ENCODE assay signal across 8 cellular contexts in the genomic region with DNA sequence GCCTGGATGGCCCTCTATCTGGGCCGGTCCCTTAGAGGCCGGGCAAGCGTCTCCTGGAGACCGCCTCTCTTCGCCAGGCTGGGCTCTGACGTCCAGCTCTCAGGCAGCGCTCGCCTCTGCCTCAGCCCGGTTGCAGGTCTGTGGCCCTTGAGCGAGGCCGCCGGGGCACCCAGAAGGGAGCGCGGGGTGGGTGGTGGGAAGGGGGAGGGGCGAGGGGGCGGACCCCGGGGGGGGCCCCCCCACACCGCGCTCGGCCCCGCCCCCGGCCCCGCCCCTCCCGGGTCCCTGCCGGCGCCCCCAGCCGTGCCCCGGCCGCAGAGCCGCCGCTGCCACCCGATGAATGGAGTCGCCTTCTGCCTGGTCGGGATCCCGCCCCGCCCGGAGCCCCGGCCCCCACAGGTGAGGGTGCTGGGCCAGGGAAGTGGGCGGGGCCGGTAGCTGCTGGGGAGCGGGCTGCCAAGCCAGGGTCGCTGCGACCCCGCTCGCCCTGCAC. TPM values are rescaled to one million over a fixed set of nuclear protein-coding genes. Genes with fewer than 3 reads are reported as not detected.
A peak's percentile ranks its signal among the peaks of the same experiment; 100 is the strongest.
DNase-seq lines count a peak whose midpoint lies in the region; ATAC-seq, FAIRE-seq and TF ChIP-seq lines count a peak whose summit lies in the region.

Gene ARHGAP23, plus strand, starts transcription at position 315 of the 493 bp plus-strand sequence. Its CDS starts 22 bp downstream, at position 337.

- peak within 1 kb of the TSS; percentile 85 for H2AK5ac ChIP-seq in IMR-90 (ENCODE audit: low read depth, low read length)

- H3K9me3 ChIP-seq in BE2C (no peaks in the 10 kb centered on the region), IMR-90 (ENCODE audit: control insufficient read depth, insufficient read depth, low read length) (no peaks in the 10 kb centered on the region), HepG2 (ENCODE audit: low read length) (no peaks in the 10 kb centered on the region)

- H3K9ac ChIP-seq in IMR-90 (ENCODE audit: low read depth, low read length) (peak within 1 kb of the TSS; percentile 96), HepG2 (ENCODE audit: insufficient read depth, low read depth, low read length) (peak within 1 kb of the TSS; percentile 21; the same call in 1 of the 2 replicates)

- H4K20me1 ChIP-seq in IMR-90 (ENCODE audit: insufficient read depth, low read length) (peaks cover 44% of the 10 kb centered on the region), HepG2 (ENCODE audit: insufficient read depth, low read length) (no peaks in the 10 kb centered on the region; the same call in 1 of the 2 replicates)

- peak within 1 kb of the TSS; percentile 69 for H2BK120ac ChIP-seq in IMR-90 (ENCODE audit: low read depth, low read length)

- TF ChIP-seq EP300 in HepG2 (IDR thresholded peaks at IDR 0.05; ENCODE audit: low read depth in 2 of 2, low read length in 2 of 2) (no peak), HepG2 (CRISPR knock-in tag; IDR thresholded peaks at IDR 0.05; ENCODE audit: borderline replicate concordance) (no peak)

- in situ Hi-C loops in IMR-90 (cut with MboI; ENCODE audit: low sequenced_read_pairs) (no loop called here), HepG2 (cut with HindIII; ENCODE audit: extremely low pct_ligation_motif_present, low pct_unique_long_range_greater_than_20kb) (loop anchor here (5.0 to 10.0 kb wide), 2 partner anchors 49 to 237 kb away; no protein-coding TSS in a partner anchor)

- no peaks in the 10 kb centered on the region for H3K36me3 ChIP-seq in BE2C
- no peaks in the 10 kb centered on the region for H3K36me3 ChIP-seq in IMR-90 (ENCODE audit: control insufficient read depth, insufficient read depth, low read length)
- no peaks in the 10 kb centered on the region for H3K36me3 ChIP-seq in HepG2 (replicated peaks in 1 of 2; ENCODE audit: control insufficient read depth in 1 of 2, insufficient read depth in 2 of 2, low read length in 2 of 2)

- H2AK9ac ChIP-seq in IMR-90 (replicated peaks; ENCODE audit: low read depth, low read length, poor library complexity) = peak within 1 kb of the TSS; percentile 99

- TF ChIP-seq CTCF in BE2C (IDR thresholded peaks at IDR 0.05; ENCODE audit: low read depth, low read length) (no peak), IMR-90 (conservative IDR thresholded peaks at IDR 0.05; ENCODE audit: low read depth, low read length) (no peak), HepG2 (CRISPR knock-in tag; IDR thresholded peaks at IDR 0.05) (no peak)

- 3% methylated on average over 5 of the region's 45 CpGs; no CpG with 5 or more reads in 1 of the 2 experiments for WGBS in IMR-90 (ENCODE audit: extremely low coverage in 2 of 2, insufficient read length in 1 of 2), 2 experiments
- WGBS in HepG2 (ENCODE audit: low lambda C conversion rate) = 11% methylated on average over 19 of the region's 45 CpGs

- H3K9me1 ChIP-seq in IMR-90 (ENCODE audit: insufficient read depth, low read length) = peaks cover 23% of the 10 kb centered on the region

- CTCF ChIA-PET in IMR-90 (lab: Yijun Ruan, JAX) = no interaction called here
- CTCF ChIA-PET in HepG2 (lab: Yijun Ruan, JAX; ENCODE audit: low intra/inter-chr PET ratio, low total read pairs) = no interaction called here

- POLR2A ChIA-PET in IMR-90 (lab: Charles Lee; ENCODE audit: unreplicated experiment) (interaction anchor here (0.8 kb wide), 1 partner anchor 30 kb away, joined by 5 read pairs; no protein-coding TSS in a partner anchor), HepG2 (lab: Yijun Ruan, JAX) (no interaction called here)

- dilution Hi-C loops in IMR-90 (cut with HindIII; ENCODE audit: low sequenced_read_pairs, unreplicated experiment) = no loop called here

- H4K5ac ChIP-seq in IMR-90 (ENCODE audit: low read depth, low read length) = peak within 1 kb of the TSS; percentile 74

- H3K56ac ChIP-seq in IMR-90 (ENCODE audit: extremely low read depth, insufficient read depth, low read length) = peak within 1 kb of the TSS; percentile 95

- peak within 1 kb of the TSS; percentile 94 for H3K23ac ChIP-seq in IMR-90 (ENCODE audit: low read depth, low read length)

- no peak for FAIRE-seq in HepG2 (lab: Jason Lieb, UNC)

- H2BK5ac ChIP-seq in IMR-90 (ENCODE audit: low read depth, low read length, poor library complexity, severe bottlenecking) = peak within 1 kb of the TSS; percentile 96

- peak; percentile 69 for ATAC-seq in IMR-90 (ENCODE audit: low read depth)
- ATAC-seq in HepG2 = peak; percentile 50
- no peak for ATAC-seq in HG02763 (IDR thresholded peaks at IDR 0.05; ENCODE audit: unreplicated experiment)

- H3K4me2 ChIP-seq in IMR-90 (ENCODE audit: low read depth, low read length) (peak within 1 kb of the TSS; percentile 88), HepG2 (ENCODE audit: low read depth, low read length) (peak within 1 kb of the TSS; percentile 74)

- H2BK15ac ChIP-seq in IMR-90 (ENCODE audit: low read depth, low read length) = peak within 1 kb of the TSS; percentile 94; the same call in 2 of the 3 replicates

- peak within 1 kb of the TSS; percentile 85 for H3K4ac ChIP-seq in IMR-90 (ENCODE audit: low read depth, low read length)

- H3K27me3 ChIP-seq in BE2C = no peaks in the 10 kb centered on the region
- H3K27me3 ChIP-seq in IMR-90 (ENCODE audit: control insufficient read depth, insufficient read depth, low read length) = no peaks in the 10 kb centered on the region
- peaks cover 10 to 74% of the 10 kb centered on the region in 2 experiments for H3K27me3 ChIP-seq in HepG2 (ENCODE audit: control insufficient read depth in 1 of 2, insufficient read depth in 2 of 2, low read length in 2 of 2)

- TF ChIP-seq POLR2A in IMR-90 (IDR thresholded peaks at IDR 0.05; ENCODE audit: low read depth, low read length) = 0 out of 2 replicates have a peak, but pooled peaks have one; percentile 24
- no peak for TF ChIP-seq POLR2A in HepG2 (IDR thresholded peaks at IDR 0.05; ENCODE audit: insufficient read depth in 1 of 2, low read depth in 2 of 2, low read length in 2 of 2)

- H2AFZ ChIP-seq in IMR-90 (replicated peaks; ENCODE audit: low read length, poor library complexity) (peak within 1 kb of the TSS; percentile 93), HepG2 (ENCODE audit: low read length) (no peak within 1 kb of the TSS)

- no TSS peak for BruUV-seq in IMR-90 (replicated peaks; lab: Mats Ljungman, UMichigan)
- no TSS peak for BruUV-seq in HepG2 (replicated peaks; lab: Mats Ljungman, UMichigan)

- H4K91ac ChIP-seq in IMR-90 (ENCODE audit: insufficient read depth, low read depth, low read length) = peak within 1 kb of the TSS; percentile 96

- H2BK20ac ChIP-seq in IMR-90 (ENCODE audit: low read depth, low read length) = peak within 1 kb of the TSS; percentile 27; the same call in 1 of the 2 replicates

- TF ChIP-seq RAD21 in IMR-90 (IDR thresholded peaks at IDR 0.05; ENCODE audit: low read length) = no peak
- TF ChIP-seq RAD21 in HepG2 (CRISPR knock-in tag; IDR thresholded peaks at IDR 0.05) = no peak

- peak within 1 kb of the TSS; percentile 96 for H3K27ac ChIP-seq in IMR-90 (ENCODE audit: insufficient read depth, low read length)
- no peak within 1 kb of the TSS for H3K27ac ChIP-seq in HepG2 (ENCODE audit: extremely low read length, insufficient read depth, low read length)

- peak within 1 kb of the TSS; percentile 75 for H3K18ac ChIP-seq in IMR-90 (ENCODE audit: low read depth, low read length)

- H4K8ac ChIP-seq in IMR-90 (ENCODE audit: low read depth in 2 of 2, low read length in 2 of 2) = peak within 1 kb of the TSS; percentile 66 to 84

- peak within 1 kb of the TSS; percentile 97 for H3K14ac ChIP-seq in IMR-90 (replicated peaks; ENCODE audit: low read depth, low read length)

- H3K4me3 ChIP-seq in BE2C (ENCODE audit: low read depth, low read length) (peak within 1 kb of the TSS; percentile 58), IMR-90 (ENCODE audit: insufficient read depth, low read depth, low read length) (peak within 1 kb of the TSS; percentile 96), HepG2 (replicated peaks in 1 of 3; ENCODE audit: insufficient read depth in 1 of 3, low read depth in 2 of 3, low read length in 3 of 3) (peak within 1 kb of the TSS; percentile 4 to 63 (median 11); a peak in 5 of 6 replicates)

- H3K4me1 ChIP-seq in BE2C (no peaks in the 10 kb centered on the region), IMR-90 (ENCODE audit: control insufficient read depth, insufficient read depth, low read length) (peaks cover 38% of the 10 kb centered on the region), HepG2 (ENCODE audit: insufficient read depth, low read length) (peaks cover 20% of the 10 kb centered on the region)

- H3K79me2 ChIP-seq in HepG2 (ENCODE audit: insufficient read depth, low read length) = no peaks in the 10 kb centered on the region

- peaks cover 19 to 60% of the 10 kb centered on the region in 2 experiments for H3K79me1 ChIP-seq in IMR-90 (ENCODE audit: low read depth in 1 of 2, low read length in 2 of 2)

- intact Hi-C loops in IMR-90 (cut with micrococcal nuclease) (loop anchor here (2.0 kb wide), 1 partner anchor 23 kb away; no protein-coding TSS in a partner anchor), HepG2 (cut with micrococcal nuclease; ENCODE audit: unreplicated experiment) (loop anchor here (10.0 kb wide), 1 partner anchor 237 kb away; no protein-coding TSS in a partner anchor)

- DNase-seq in BE2C (peak; percentile 51), IMR-90 (peak; percentile 72), HepG2 (ENCODE audit: low spot score) (no peak), NCI-H1694 treated with DMSO at 0.1 percent for 48 hours (lab: John Stamatoyannopoulos, UW) (no peak)
- DNase-seq in activated CD4-positive, alpha-beta T cell treated with anti-CD3 and anti-CD28 coated beads, Interleukin-2, amount 50 U/mL, for 48 hours = peak; percentile 34 to 38
- peak; percentile 23 for DNase-seq in effector CD4-positive, alpha-beta T cell
- peak; percentile 39 for DNase-seq in stimulated activated CD4-positive, alpha-beta T cell treated with anti-CD3 and anti-CD28 coated beads, Interleukin-4, amount 100 ng/mL, for 1 hour

RNA-seq across cellular contexts. Expression of gene ARHGAP23, which starts in this region (rescaled TPM):
- polyA plus RNA-seq in BE2C (2012; ENCODE audit: insufficient read depth, insufficient read length, low read depth) = 74.5 TPM
- total RNA-seq in IMR-90 (2012; rRNA removed) (9.3 and 17.8 TPM in 2 replicates), HepG2 (2016; rRNA removed; fragmentation: Illumina TruSeq; extraction: Trizol) (not detected in 2 replicates)
- polyA plus RNA-seq in IMR-90 (2012; rRNA removed) (42.7 and 43.3 TPM in 2 replicates), HepG2 (2011; rRNA removed) (0.03 TPM in 2 replicates)
- 30.0 and 40.5 TPM in 2 replicates for polyA plus RNA-seq in IMR-90 (2012; cell fraction: cytosol; rRNA removed)
- polyA plus RNA-seq in IMR-90 (2012; cell fraction: nucleus; rRNA removed; ENCODE audit: low replicate concordance) = 56.1 and 68.3 TPM in 2 replicates
- total RNA-seq in HepG2 (2016; cell fraction: cytosol; rRNA removed; fragmentation: Illumina TruSeq; extraction: Trizol; ENCODE audit: low read depth) = not detected in 2 replicates
- 0.22 TPM in 1 of 2 replicates, not detected in the other for total RNA-seq in HepG2 (2016; cell fraction: insoluble cytoplasmic fraction; rRNA removed; fragmentation: Illumina TruSeq; extraction: Trizol)
- total RNA-seq in HepG2 (2016; cell fraction: membrane; rRNA removed; fragmentation: Illumina TruSeq; extraction: Trizol) = not detected in 2 replicates
- 0.96 TPM in 1 of 2 replicates, not detected in the other for total RNA-seq in HepG2 (2016; cell fraction: nucleus; rRNA removed; fragmentation: Illumina TruSeq; extraction: Trizol)
- polyA plus RNA-seq in HepG2 (2011; cell fraction: cytosol; rRNA removed) = 0.03 and 0.14 TPM in 2 replicates
- polyA plus RNA-seq in HepG2 (2011; cell fraction: nucleus; rRNA removed) = 0.28 and 0.32 TPM in 2 replicates
- 0.08 and 0.20 TPM in 2 replicates for polyA plus RNA-seq in HepG2 (2012)
- 0.18 TPM in 1 of 2 replicates, not detected in the other for polyA plus RNA-seq in HepG2 (2016; cell fraction: cytosol; fragmentation: Illumina TruSeq; extraction: Trizol; ENCODE audit: low read depth)
- 0.04 TPM in 1 of 2 replicates, not detected in the other for polyA plus RNA-seq in HepG2 (2016; cell fraction: insoluble cytoplasmic fraction; fragmentation: Illumina TruSeq; extraction: Trizol; ENCODE audit: low read depth)
- polyA plus RNA-seq in HepG2 (2016; cell fraction: membrane; fragmentation: Illumina TruSeq; extraction: Trizol; ENCODE audit: low read depth) = not detected in 2 replicates
- 0.15 and 0.55 TPM in 2 replicates for polyA plus RNA-seq in HepG2 (2016; cell fraction: nucleus; fragmentation: Illumina TruSeq; extraction: Trizol; ENCODE audit: insufficient read depth, low read depth)
- polyA minus RNA-seq in HepG2 (2011; rRNA and poly(A)+ RNA removed; ENCODE audit: low replicate concordance) = 41.8 TPM in 1 of 2 replicates, not detected in the other
- 0.20 TPM in 1 of 2 replicates, not detected in the other for polyA minus RNA-seq in HepG2 (2011; cell fraction: cytosol; rRNA and poly(A)+ RNA removed)
- polyA minus RNA-seq in HepG2 (2011; cell fraction: nucleus; rRNA and poly(A)+ RNA removed) = 0.39 TPM in 1 of 2 replicates, not detected in the other

Comparison
In these comparisons a context has a peak if more than half of its experiments do, and no peak if none do; other contexts are left out.
1. RNA of gene ARHGAP23 (polyA plus RNA-seq): 30.0 to 68.3 TPM in IMR-90; 0.03 to 0.55 TPM in HepG2; every median in the first group is over 10 times any median in the second.
2. DNase-seq: peak in BE2C (single experiment), IMR-90 (single experiment), activated CD4-positive, alpha-beta T cell treated with anti-CD3 and anti-CD28 coated beads, Interleukin-2, amount 50 U/mL, for 48 hours (2 of 2), effector CD4-positive, alpha-beta T cell (single experiment) and stimulated activated CD4-positive, alpha-beta T cell treated with anti-CD3 and anti-CD28 coated beads, Interleukin-4, amount 100 ng/mL, for 1 hour (single experiment); none in HepG2 (single experiment) and NCI-H1694 treated with DMSO at 0.1 percent for 48 hours (single experiment).
3. H3K4me3 ChIP-seq: peak in every context shown above with its lines; median percentile 96 in IMR-90; 58 in BE2C; 11 in HepG2.